8 cellular contexts compared by ENCODE assay signal in genomic region chr11:75582461-75582934, GRCh38. TPM values are rescaled to one million over a fixed set of nuclear protein-coding genes. Genes with fewer than 3 reads are reported as not detected.
DNase-seq lines count a peak whose midpoint lies in the region; ATAC-seq and TF ChIP-seq lines count a peak whose summit lies in the region.

No MANE protein-coding gene starts in this region.

- no peaks in the 10 kb centered on the region for H3K9me3 ChIP-seq in BLaER1
- no peaks in the 10 kb centered on the region for H3K9me3 ChIP-seq in OCI-LY3 (ENCODE audit: insufficient read depth, low read length)

- TF ChIP-seq POLR2A in erythroblast (IDR thresholded peaks at IDR 0.05; ENCODE audit: low read length) = no peak

- peak; percentile 23 for DNase-seq in endothelial cell (ENCODE audit: low spot score)
- no peak for DNase-seq in neural crest cell (ENCODE audit: low read depth, low spot score)
- DNase-seq in erythroblast (lab: John Stamatoyannopoulos, UW) = no peak
- DNase-seq in effector CD8-positive, alpha-beta T cell (lab: John Stamatoyannopoulos, UW) = no peak

- peaks cover 44% of the 10 kb centered on the region for H3K4me1 ChIP-seq in BLaER1
- H3K4me1 ChIP-seq in OCI-LY3 (ENCODE audit: low read length) = peaks cover 7% of the 10 kb centered on the region

- H3K9me3 Mint-ChIP-seq in endothelial cell (ENCODE audit: unreplicated experiment) (no peaks in the 10 kb centered on the region), neural crest cell (no peaks in the 10 kb centered on the region)

- no peaks in the 10 kb centered on the region for H4K20me1 ChIP-seq in BLaER1
- no peaks in the 10 kb centered on the region for H4K20me1 ChIP-seq in OCI-LY3 (ENCODE audit: insufficient read depth, low read length)

- H3K36me3 ChIP-seq in BLaER1 (no peaks in the 10 kb centered on the region), OCI-LY3 (replicated peaks; ENCODE audit: low read depth, low read length) (no peaks in the 10 kb centered on the region)

- no peak for ATAC-seq in GM19035 (IDR thresholded peaks at IDR 0.05; ENCODE audit: unreplicated experiment)
- ATAC-seq in HG03097 (IDR thresholded peaks at IDR 0.05; ENCODE audit: low FRiP score, unreplicated experiment) = no peak

- H3K27me3 ChIP-seq in BLaER1 = no peaks in the 10 kb centered on the region
- no peaks in the 10 kb centered on the region for H3K27me3 ChIP-seq in OCI-LY3 (ENCODE audit: low read depth, low read length)

- H3K4me3 Mint-ChIP-seq in endothelial cell (ENCODE audit: unreplicated experiment) (peak overlapping the region; percentile 90), neural crest cell (peak overlapping the region; percentile 88)

- H3K27ac ChIP-seq in BLaER1 (peak overlapping the region; percentile 97), OCI-LY3 (ENCODE audit: low read length) (no peak overlapping the region)

- TF ChIP-seq CTCF in OCI-LY3 (IDR thresholded peaks at IDR 0.05; ENCODE audit: low read depth, low read length) (no peak), endothelial cell (IDR thresholded peaks at IDR 0.05; ENCODE audit: unreplicated experiment) (no peak), neural crest cell (conservative IDR thresholded peaks at IDR 0.05) (no peak)

- H3K4me1 Mint-ChIP-seq in endothelial cell (ENCODE audit: unreplicated experiment) = peaks cover 38% of the 10 kb centered on the region
- H3K4me1 Mint-ChIP-seq in neural crest cell = peaks cover 33% of the 10 kb centered on the region

- peak overlapping the region; percentile 95 for H3K9ac ChIP-seq in BLaER1
- peak overlapping the region; percentile 82 for H3K9ac ChIP-seq in OCI-LY3 (ENCODE audit: low read length)

- H3K27ac Mint-ChIP-seq in endothelial cell (ENCODE audit: unreplicated experiment) (peak overlapping the region; percentile 100), neural crest cell (ENCODE audit: unreplicated experiment) (peak overlapping the region; percentile 90)

- H3K79me2 ChIP-seq in OCI-LY3 (ENCODE audit: low read length) = no peaks in the 10 kb centered on the region

- peak overlapping the region; percentile 94 for H2AFZ ChIP-seq in OCI-LY3 (ENCODE audit: low read depth, low read length)

- H3K4me3 ChIP-seq in BLaER1 = peak overlapping the region; percentile 80
- H3K4me3 ChIP-seq in OCI-LY3 (ENCODE audit: low read length) = peak overlapping the region; percentile 84

- H3K27me3 Mint-ChIP-seq in endothelial cell (ENCODE audit: unreplicated experiment) (peaks cover 12% of the 10 kb centered on the region), neural crest cell (ENCODE audit: low read depth) (no peaks in the 10 kb centered on the region)

- H3K4me2 ChIP-seq in BLaER1 (peak overlapping the region; percentile 85), OCI-LY3 (ENCODE audit: low read length) (peak overlapping the region; percentile 82)

- H3K36me3 Mint-ChIP-seq in endothelial cell (ENCODE audit: low read depth, unreplicated experiment) = peaks cover 6% of the 10 kb centered on the region
- no peaks in the 10 kb centered on the region for H3K36me3 Mint-ChIP-seq in neural crest cell (ENCODE audit: low read depth)

RNA-seq across cellular contexts. Expression of gene SERPINH1, which starts 20.4 kb away (rescaled TPM):
- total RNA-seq in endothelial cell (ENCODE audit: unreplicated experiment) (449 TPM), neural crest cell (179 and 191 TPM in 2 replicates)

RNA-seq across cellular contexts. Expression of gene GDPD5, which starts 56.8 kb away (rescaled TPM):
- 674 TPM for total RNA-seq in endothelial cell (ENCODE audit: unreplicated experiment)
- total RNA-seq in neural crest cell = 13.3 and 15.4 TPM in 2 replicates

Comparison
In these comparisons a context has a peak if more than half of its experiments do, and no peak if none do; other contexts are left out.
1. RNA of gene GDPD5, which starts 56.8 kb away (total RNA-seq): 674 TPM in endothelial cell (single experiment); 13.3 to 15.4 TPM in neural crest cell; every median in the first group is over 10 times any median in the second.